24 cellular contexts compared by ENCODE assay signal in genomic region chr6:154821099-154821498, GRCh38.
DNase-seq lines count a peak whose midpoint lies in the region; ATAC-seq, FAIRE-seq and TF ChIP-seq lines count a peak whose summit lies in the region.
"Had no signal": no experiment of that assay in that cellular context is flagged by ENCODE, and none has a peak within 500 bp of the region (broad histone marks: within the 10 kb centered on the region; RNA-seq: fewer than 3 reads in every experiment).

No MANE protein-coding gene starts in this region.

- H3K4me3 ChIP-seq in HepG2 (replicated peaks in 1 of 3; ENCODE audit: insufficient read depth in 1 of 3, low read depth in 2 of 3, low read length in 3 of 3) = no peak overlapping the region
- H3K4me3 ChIP-seq in right lobe of liver = no peak overlapping the region
- H3K4me3 ChIP-seq: BLaER1, GM23248 had no signal

- H3K9me3 ChIP-seq in HepG2 (ENCODE audit: low read length) (no peaks in the 10 kb centered on the region), right lobe of liver (no peaks in the 10 kb centered on the region)
- H3K9me3 ChIP-seq: BLaER1 had no signal

- in situ Hi-C loops in HepG2 (cut with HindIII; ENCODE audit: extremely low pct_ligation_motif_present, low pct_unique_long_range_greater_than_20kb) = no loop called here

- CTCF ChIA-PET in HepG2 (lab: Yijun Ruan, JAX; ENCODE audit: low intra/inter-chr PET ratio, low total read pairs) = no interaction called here

- intact Hi-C loops in HepG2 (cut with micrococcal nuclease; ENCODE audit: unreplicated experiment) = no loop called here
- intact Hi-C loops in right lobe of liver (cut with DNase I) = no loop called here

- H3K4me2 ChIP-seq in HepG2 (ENCODE audit: low read depth, low read length) = no peak overlapping the region
- H3K4me2 ChIP-seq: BLaER1 had no signal

- no peaks in the 10 kb centered on the region for H3K79me2 ChIP-seq in HepG2 (ENCODE audit: insufficient read depth, low read length)

- no peak for TF ChIP-seq RAD21 in HepG2 (CRISPR knock-in tag; IDR thresholded peaks at IDR 0.05)

- H3K27me3 Mint-ChIP-seq in activated T-helper 17 cell treated with anti-CD3 and anti-CD28 coated beads, Interleukin-2, amount 50 U/mL, for 72 hours = no peaks in the 10 kb centered on the region
- no peaks in the 10 kb centered on the region for H3K27me3 Mint-ChIP-seq in effector memory CD8-positive, alpha-beta T cell
- H3K27me3 Mint-ChIP-seq in stimulated activated memory B cell treated with anti-CD40 and anti-IgM and Interleukin-4, amounts not matched to agents 10 μg/mL and 1 μg/mL and 100 μg/mL, for 72 hours = no peaks in the 10 kb centered on the region

- H3K4me1 ChIP-seq in HepG2 (ENCODE audit: insufficient read depth, low read length) = no peaks in the 10 kb centered on the region
- no peaks in the 10 kb centered on the region for H3K4me1 ChIP-seq in right lobe of liver

- FAIRE-seq in HepG2 (lab: Jason Lieb, UNC) = no peak
- FAIRE-seq: GM12892 had no signal

- H3K36me3 ChIP-seq in HepG2 (replicated peaks in 1 of 2; ENCODE audit: control insufficient read depth in 1 of 2, insufficient read depth in 2 of 2, low read length in 2 of 2) (peaks cover 28 to 89% of the 10 kb centered on the region in 2 experiments), right lobe of liver (peaks cover 6 to 60% (median 10%) of the 10 kb centered on the region in 4 donors)

- BruUV-seq in HepG2 (replicated peaks; lab: Mats Ljungman, UMichigan) = no TSS peak

- 96% methylated on average over 1 of the region's 1 CpG for WGBS in HepG2 (ENCODE audit: low lambda C conversion rate)
- 100% methylated on average over 1 of the region's 1 CpG for WGBS in right lobe of liver (ENCODE audit: insufficient coverage, low coverage, low lambda C conversion rate, missing lambda C conversion rate)

- H3K9ac ChIP-seq in HepG2 (ENCODE audit: insufficient read depth, low read depth, low read length) = no peak overlapping the region
- H3K9ac ChIP-seq: BLaER1, GM23248 had no signal

- peaks cover 92% of the 10 kb centered on the region for H3K36me3 Mint-ChIP-seq in activated T-helper 17 cell treated with anti-CD3 and anti-CD28 coated beads, Interleukin-2, amount 50 U/mL, for 72 hours (ENCODE audit: low read depth)
- peaks cover 78% of the 10 kb centered on the region for H3K36me3 Mint-ChIP-seq in effector memory CD8-positive, alpha-beta T cell (ENCODE audit: insufficient read depth)
- H3K36me3 Mint-ChIP-seq in stimulated activated memory B cell treated with anti-CD40 and anti-IgM and Interleukin-4, amounts not matched to agents 10 μg/mL and 1 μg/mL and 100 μg/mL, for 72 hours = peaks cover 71% of the 10 kb centered on the region

- peaks cover 6% of the 10 kb centered on the region for H3K4me1 Mint-ChIP-seq in activated T-helper 17 cell treated with anti-CD3 and anti-CD28 coated beads, Interleukin-2, amount 50 U/mL, for 72 hours
- peaks cover 7 to 22% of the 10 kb centered on the region in 2 donors for H3K4me1 Mint-ChIP-seq in effector memory CD8-positive, alpha-beta T cell (ENCODE audit: low read depth in 2 of 2)
- H3K4me1 Mint-ChIP-seq in stimulated activated memory B cell treated with anti-CD40 and anti-IgM and Interleukin-4, amounts not matched to agents 10 μg/mL and 1 μg/mL and 100 μg/mL, for 72 hours = peaks cover 19% of the 10 kb centered on the region

- H3K9me3 Mint-ChIP-seq in activated T-helper 17 cell treated with anti-CD3 and anti-CD28 coated beads, Interleukin-2, amount 50 U/mL, for 72 hours = no peaks in the 10 kb centered on the region
- no peaks in the 10 kb centered on the region for H3K9me3 Mint-ChIP-seq in effector memory CD8-positive, alpha-beta T cell
- H3K9me3 Mint-ChIP-seq in stimulated activated memory B cell treated with anti-CD40 and anti-IgM and Interleukin-4, amounts not matched to agents 10 μg/mL and 1 μg/mL and 100 μg/mL, for 72 hours = no peaks in the 10 kb centered on the region
- H3K9me3 Mint-ChIP-seq: CD8-positive, alpha-beta T cell had no signal

- H3K27ac ChIP-seq in HepG2 (ENCODE audit: extremely low read length, insufficient read depth, low read length) (no peak overlapping the region), right lobe of liver (no peak overlapping the region)
- H3K27ac ChIP-seq: BLaER1, GM23248 had no signal

- DNase-seq in HepG2 (ENCODE audit: low spot score) = no peak
- DNase-seq in right lobe of liver = no peak
- DNase-seq in effector memory CD8-positive, alpha-beta T cell = no peak
- DNase-seq in ureter (ENCODE audit: low spot score) = no peak
- no peak for DNase-seq in T-helper 1 cell
- DNase-seq in KG1 (lab: John Stamatoyannopoulos, UW) = no peak
- DNase-seq: CD8-positive, alpha-beta T cell; DMS79 treated with DMSO at 0.1 percent for 48 hours; GF-D8; GM23248; H7; KBM-7; NCI-H1048; NCI-H1417; NCI-H1694; NCI-H2029 treated with DMSO at 0.1 percent for 48 hours; NCI-H2227 treated with DMSO at 0.1 percent for 48 hours; NCI-H526 treated with DMSO at 0.1 percent for 48 hours; RPMI8226; SHP77 had no signal

- H3K27me3 ChIP-seq in HepG2 (ENCODE audit: control insufficient read depth in 1 of 2, insufficient read depth in 2 of 2, low read length in 2 of 2) (no peaks in the 10 kb centered on the region), right lobe of liver (no peaks in the 10 kb centered on the region)
- H3K27me3 ChIP-seq: BLaER1 had no signal

- peak overlapping the region; percentile 6 for H3K27ac Mint-ChIP-seq in activated T-helper 17 cell treated with anti-CD3 and anti-CD28 coated beads, Interleukin-2, amount 50 U/mL, for 72 hours
- peak overlapping the region; percentile 4 to 40 for H3K27ac Mint-ChIP-seq in effector memory CD8-positive, alpha-beta T cell
- peak overlapping the region; percentile 44 for H3K27ac Mint-ChIP-seq in stimulated activated memory B cell treated with anti-CD40 and anti-IgM and Interleukin-4, amounts not matched to agents 10 μg/mL and 1 μg/mL and 100 μg/mL, for 72 hours

- TF ChIP-seq EP300 in HepG2 (IDR thresholded peaks at IDR 0.05; ENCODE audit: low read depth in 2 of 2, low read length in 2 of 2) = no peak
- no peak for TF ChIP-seq EP300 in HepG2 (CRISPR knock-in tag; IDR thresholded peaks at IDR 0.05; ENCODE audit: borderline replicate concordance)

- ATAC-seq in HepG2 (no peak), right lobe of liver (no peak)
- ATAC-seq in activated T-helper 17 cell treated with anti-CD3 and anti-CD28 coated beads, Interleukin-2, amount 50 U/mL, for 72 hours (replicated peaks) = no peak
- ATAC-seq in effector memory CD8-positive, alpha-beta T cell (replicated peaks) = no peak
- ATAC-seq in stimulated activated memory B cell treated with anti-CD40 and anti-IgM and Interleukin-4, amounts not matched to agents 10 μg/mL and 1 μg/mL and 100 μg/mL, for 72 hours = no peak
- ATAC-seq: CD8-positive, alpha-beta T cell had no signal

- TF ChIP-seq POLR2A in HepG2 (IDR thresholded peaks at IDR 0.05; ENCODE audit: insufficient read depth in 1 of 2, low read depth in 2 of 2, low read length in 2 of 2) (no peak), right lobe of liver (IDR thresholded peaks at IDR 0.05) (no peak)

- no peak overlapping the region for H3K4me3 Mint-ChIP-seq in activated T-helper 17 cell treated with anti-CD3 and anti-CD28 coated beads, Interleukin-2, amount 50 U/mL, for 72 hours
- no peak overlapping the region for H3K4me3 Mint-ChIP-seq in effector memory CD8-positive, alpha-beta T cell
- H3K4me3 Mint-ChIP-seq in stimulated activated memory B cell treated with anti-CD40 and anti-IgM and Interleukin-4, amounts not matched to agents 10 μg/mL and 1 μg/mL and 100 μg/mL, for 72 hours = no peak overlapping the region
- H3K4me3 Mint-ChIP-seq: CD8-positive, alpha-beta T cell had no signal

- POLR2A ChIA-PET in HepG2 (lab: Yijun Ruan, JAX) = no interaction called here

- TF ChIP-seq CTCF in HepG2 (CRISPR knock-in tag; IDR thresholded peaks at IDR 0.05) (no peak), right lobe of liver (IDR thresholded peaks at IDR 0.05) (no peak)

- H2AFZ ChIP-seq in HepG2 (ENCODE audit: low read length) = no peak overlapping the region
- H2AFZ ChIP-seq: GM23248 had no signal

- no peaks in the 10 kb centered on the region; the same call in 1 of the 2 replicates for H4K20me1 ChIP-seq in HepG2 (ENCODE audit: insufficient read depth, low read length)

TF ChIP-seq in HepG2, 621 proteins besides CTCF, POLR2A, EP300 and RAD21 (continues in another document):
- TF ChIP-seq ZBTB37 (CRISPR knock-in tag; IDR thresholded peaks at IDR 0.05) = no peak
